Comparison of ENCODE assay signal across 14 cellular contexts in genomic region chr1:167808690-167809089, GRCh38.
"Had no signal": no experiment of that assay in that cellular context is flagged by ENCODE, and none has a peak within 500 bp of the region (broad histone marks: within the 10 kb centered on the region; RNA-seq: fewer than 3 reads in every experiment).

No MANE protein-coding gene starts in this region.

- H3K4me3 ChIP-seq: dorsolateral prefrontal cortex, sigmoid colon, spleen, upper lobe of right lung had no signal

- DNase-seq: activated CD4-positive, alpha-beta T cell treated with anti-CD3 and anti-CD28 coated beads, Interleukin-2, amount 10 ng/mL, durations not matched to agents 7 days and 5 days; activated CD8-positive, alpha-beta memory T cell treated with anti-CD3 and anti-CD28 coated beads, Interleukin-2, amount 50 U/mL, for 4 hours; activated CD8-positive, alpha-beta T cell treated with anti-CD3 and anti-CD28 coated beads, Interleukin-2, amount 10 ng/mL, durations not matched to agents 7 days and 5 days; activated effector memory CD4-positive, alpha-beta T cell treated with anti-CD3 and anti-CD28 coated beads, Interleukin-2, amount 50 U/mL, for 16 hours; activated T-cell treated with anti-CD3 and anti-CD28 coated beads, Interleukin-2, amount 50 U/mL, for 4 hours; dorsolateral prefrontal cortex; head of caudate nucleus; kidney; sigmoid colon; spleen; stimulated activated naive CD4-positive, alpha-beta T cell; upper lobe of right lung had no signal

- ATAC-seq: activated CD4-positive, CD25-positive, alpha-beta regulatory T cell treated with anti-CD3 and anti-CD28 coated beads, Interleukin-2, amount 50 U/mL, for 24 hours; activated CD8-positive, alpha-beta T cell treated with anti-CD3 and anti-CD28 coated beads, Interleukin-2, amount 10 ng/mL, durations not matched to agents 7 days and 5 days; activated T-cell treated with anti-CD3 and anti-CD28 coated beads, Interleukin-2, amount 50 U/mL, for 4 hours; left lobe of liver; upper lobe of right lung had no signal
